Comparison of ENCODE assay signal across 26 cellular contexts in genomic region chr4:74590476-74590875, GRCh38.
"Had no signal": no experiment of that assay in that cellular context is flagged by ENCODE, and none has a peak within 500 bp of the region (broad histone marks: within the 10 kb centered on the region; RNA-seq: fewer than 3 reads in every experiment).

No MANE protein-coding gene starts in this region.

- H3K9me3 Mint-ChIP-seq: activated CD8-positive, alpha-beta T cell treated with anti-CD3 and anti-CD28 coated beads for 36 hours; activated naive CD4-positive, alpha-beta T cell treated with anti-CD3 and anti-CD28 coated beads, Interleukin-2, amount 10 ng/mL, durations not matched to agents 7 days and 5 days; activated naive CD4-positive, alpha-beta T cell treated with anti-CD3 and anti-CD28 coated beads, Interleukin-2, amount 50 U/mL, for 72 hours; activated naive CD8-positive, alpha-beta T cell treated with anti-CD3 and anti-CD28 coated beads, Interleukin-2, amount 10 ng/mL, durations not matched to agents 7 days and 5 days; activated T-cell treated with anti-CD3 and anti-CD28 coated beads, Interleukin-2, amount 50 U/mL, for 4 hours; activated T-helper 17 cell treated with anti-CD3 and anti-CD28 coated beads, Interleukin-2, amount 50 U/mL, for 72 hours; central memory CD8-positive, alpha-beta T cell; dendritic cell treated with granulocyte-macrophage colony-stimulating factor and Interleukin-4, amounts not matched to agents 40 ng/mL and 50 ng/mL, for 4 days; endodermal cell had no signal

- H3K36me3 Mint-ChIP-seq: activated naive CD4-positive, alpha-beta T cell treated with anti-CD3 and anti-CD28 coated beads, Interleukin-2, amount 10 ng/mL, durations not matched to agents 7 days and 5 days; activated naive CD4-positive, alpha-beta T cell treated with anti-CD3 and anti-CD28 coated beads, Interleukin-2, amount 50 U/mL, for 72 hours; activated naive CD8-positive, alpha-beta T cell treated with anti-CD3 and anti-CD28 coated beads, Interleukin-2, amount 10 ng/mL, durations not matched to agents 7 days and 5 days; brain; WTC11 had no signal

- H3K4me1 Mint-ChIP-seq: activated naive CD4-positive, alpha-beta T cell treated with anti-CD3 and anti-CD28 coated beads, Interleukin-2, amount 10 ng/mL, durations not matched to agents 7 days and 5 days; activated naive CD8-positive, alpha-beta T cell treated with anti-CD3 and anti-CD28 coated beads, Interleukin-2, amount 10 ng/mL, durations not matched to agents 7 days and 5 days; activated T-helper 17 cell treated with anti-CD3 and anti-CD28 coated beads, Interleukin-2, amount 50 U/mL, for 72 hours; brain; central memory CD8-positive, alpha-beta T cell; endodermal cell; WTC11 had no signal

- DNase-seq: activated CD4-positive, alpha-beta T cell treated with anti-CD3 and anti-CD28 coated beads for 48 hours; activated CD4-positive, alpha-beta T cell treated with anti-CD3 and anti-CD28 coated beads, Interleukin-2, amount 50 U/mL, for 1 hour; activated CD4-positive, alpha-beta T cell treated with anti-CD3 and anti-CD28 coated beads, Interleukin-2, amount 50 U/mL, for 48 hours; activated CD8-positive, alpha-beta memory T cell treated with anti-CD3 and anti-CD28 coated beads for 24 hours; activated CD8-positive, alpha-beta T cell treated with anti-CD3 and anti-CD28 coated beads for 36 hours; activated effector memory CD4-positive, alpha-beta T cell treated with anti-CD3 and anti-CD28 coated beads, Interleukin-2, amount 50 U/mL, for 16 hours; activated naive CD4-positive, alpha-beta T cell; activated naive CD4-positive, alpha-beta T cell treated with anti-CD3 and anti-CD28 coated beads, Interleukin-2, amount 10 ng/mL, durations not matched to agents 7 days and 5 days; activated naive CD8-positive, alpha-beta T cell treated with anti-CD3 and anti-CD28 coated beads, Interleukin-2, amount 10 ng/mL, durations not matched to agents 7 days and 5 days; activated T-cell treated with anti-CD3 and anti-CD28 coated beads, Interleukin-2, amount 50 U/mL, for 4 hours; dorsolateral prefrontal cortex; effector memory CD4-positive, alpha-beta T cell; endodermal cell; erythroblast; esophagus squamous epithelium; head of caudate nucleus; T-helper 2 cell had no signal

- H3K9me3 ChIP-seq: ascending aorta, breast epithelium, esophagus squamous epithelium had no signal

- H3K4me3 Mint-ChIP-seq: activated CD8-positive, alpha-beta T cell treated with anti-CD3 and anti-CD28 coated beads for 36 hours; activated naive CD4-positive, alpha-beta T cell treated with anti-CD3 and anti-CD28 coated beads, Interleukin-2, amount 10 ng/mL, durations not matched to agents 7 days and 5 days; activated naive CD8-positive, alpha-beta T cell treated with anti-CD3 and anti-CD28 coated beads, Interleukin-2, amount 10 ng/mL, durations not matched to agents 7 days and 5 days; activated T-cell treated with anti-CD3 and anti-CD28 coated beads, Interleukin-2, amount 50 U/mL, for 4 hours; activated T-helper 17 cell treated with anti-CD3 and anti-CD28 coated beads, Interleukin-2, amount 50 U/mL, for 72 hours; brain; central memory CD8-positive, alpha-beta T cell; dendritic cell treated with granulocyte-macrophage colony-stimulating factor and Interleukin-4, amounts not matched to agents 40 ng/mL and 50 ng/mL, for 4 days; endodermal cell; WTC11 had no signal

- H3K27me3 Mint-ChIP-seq: activated CD8-positive, alpha-beta T cell treated with anti-CD3 and anti-CD28 coated beads for 36 hours; activated T-helper 17 cell treated with anti-CD3 and anti-CD28 coated beads, Interleukin-2, amount 50 U/mL, for 72 hours; central memory CD8-positive, alpha-beta T cell; dendritic cell treated with granulocyte-macrophage colony-stimulating factor and Interleukin-4, amounts not matched to agents 40 ng/mL and 50 ng/mL, for 4 days had no signal

- H3K27ac Mint-ChIP-seq: activated CD8-positive, alpha-beta T cell treated with anti-CD3 and anti-CD28 coated beads for 36 hours; activated naive CD4-positive, alpha-beta T cell treated with anti-CD3 and anti-CD28 coated beads, Interleukin-2, amount 10 ng/mL, durations not matched to agents 7 days and 5 days; activated naive CD4-positive, alpha-beta T cell treated with anti-CD3 and anti-CD28 coated beads, Interleukin-2, amount 50 U/mL, for 72 hours; activated naive CD8-positive, alpha-beta T cell treated with anti-CD3 and anti-CD28 coated beads, Interleukin-2, amount 10 ng/mL, durations not matched to agents 7 days and 5 days; activated T-helper 17 cell treated with anti-CD3 and anti-CD28 coated beads, Interleukin-2, amount 50 U/mL, for 72 hours; brain; dendritic cell treated with granulocyte-macrophage colony-stimulating factor and Interleukin-4, amounts not matched to agents 40 ng/mL and 50 ng/mL, for 4 days; endodermal cell; WTC11 had no signal

- H3K27me3 ChIP-seq: ascending aorta, breast epithelium, dorsolateral prefrontal cortex, esophagus squamous epithelium had no signal

- H3K4me1 ChIP-seq: ascending aorta had no signal

- H3K4me3 ChIP-seq: ascending aorta, breast epithelium, coronary artery, dorsolateral prefrontal cortex, esophagus squamous epithelium had no signal

- ATAC-seq: activated CD8-positive, alpha-beta T cell treated with anti-CD3 and anti-CD28 coated beads for 36 hours; activated naive CD4-positive, alpha-beta T cell treated with anti-CD3 and anti-CD28 coated beads, Interleukin-2, amount 50 U/mL, for 72 hours; activated T-cell treated with anti-CD3 and anti-CD28 coated beads, Interleukin-2, amount 50 U/mL, for 4 hours; activated T-helper 17 cell treated with anti-CD3 and anti-CD28 coated beads, Interleukin-2, amount 50 U/mL, for 72 hours; WTC11 had no signal

- H3K36me3 ChIP-seq: ascending aorta, breast epithelium, esophagus squamous epithelium had no signal

- H3K27ac ChIP-seq: ascending aorta, breast epithelium, coronary artery, dorsolateral prefrontal cortex, esophagus squamous epithelium had no signal
